23 cellular contexts compared by ENCODE assay signal in genomic region chr11:19601235-19601634, GRCh38.
"Had no signal": no experiment of that assay in that cellular context is flagged by ENCODE, and none has a peak within 500 bp of the region (broad histone marks: within the 10 kb centered on the region; RNA-seq: fewer than 3 reads in every experiment).

No MANE protein-coding gene starts in this region.

- H3K9me3 ChIP-seq: gastrocnemius medialis, heart left ventricle, lower lobe of right lung, neutrophil, right lobe of liver, testis, tibial nerve, upper lobe of left lung had no signal

- H3K36me3 ChIP-seq: gastrocnemius medialis, heart left ventricle, lower lobe of right lung, neutrophil, right lobe of liver, tibial nerve, upper lobe of left lung had no signal

- H3K27me3 ChIP-seq: dorsolateral prefrontal cortex, gastrocnemius medialis, heart left ventricle, hepatocyte, neutrophil, right lobe of liver, testis, tibial nerve had no signal

- FAIRE-seq: colon, urothelium cell line had no signal

- H3K9ac ChIP-seq: parathyroid adenoma had no signal

- H2AFZ ChIP-seq: hepatocyte, parathyroid adenoma had no signal

- H3K4me1 ChIP-seq: parathyroid adenoma, testis had no signal

- H3K4me3 ChIP-seq: dorsolateral prefrontal cortex, gastrocnemius medialis, heart left ventricle, hepatocyte, lower lobe of right lung, right lobe of liver, testis, tibial nerve, upper lobe of left lung had no signal

- DNase-seq: dorsolateral prefrontal cortex; effector CD4-positive, alpha-beta T cell; foreskin fibroblast; gastrocnemius medialis; heart left ventricle; kidney glomerular epithelial cell; left colon; left ventricle myocardium superior; lower lobe of right lung; natural killer cell; right lobe of liver; stimulated activated CD4-positive, alpha-beta T cell treated with anti-CD3 and anti-CD28 coated beads, Interleukin-4, amount 100 ng/mL, for 4 hours; stimulated activated naive CD8-positive, alpha-beta T cell treated with anti-CD3 and anti-CD28 coated beads, Interleukin-15, Interleukin-2, amounts not matched to agents 100 U/mL and 50 U/mL, for 24 hours; substantia nigra; testis; upper lobe of left lung had no signal

- ATAC-seq: gastrocnemius medialis; heart left ventricle; left colon; left ventricle myocardium superior; lower lobe of right lung; natural killer cell; right lobe of liver; stimulated activated memory B cell treated with anti-CD40 and anti-IgM and Interleukin-4, amounts not matched to agents 10 μg/mL and 1 μg/mL and 100 μg/mL, for 72 hours; stimulated activated naive CD8-positive, alpha-beta T cell treated with anti-CD3 and anti-CD28 coated beads, Interleukin-15, Interleukin-2, amounts not matched to agents 100 U/mL and 50 U/mL, for 24 hours had no signal

- H3K4me2 ChIP-seq: hepatocyte had no signal

- H3K27ac ChIP-seq: dorsolateral prefrontal cortex, gastrocnemius medialis, heart left ventricle, hepatocyte, lower lobe of right lung, neutrophil, parathyroid adenoma, right lobe of liver, testis, tibial nerve, upper lobe of left lung had no signal
